Comparison of ENCODE assay signal across 14 cellular contexts in the genomic region with DNA sequence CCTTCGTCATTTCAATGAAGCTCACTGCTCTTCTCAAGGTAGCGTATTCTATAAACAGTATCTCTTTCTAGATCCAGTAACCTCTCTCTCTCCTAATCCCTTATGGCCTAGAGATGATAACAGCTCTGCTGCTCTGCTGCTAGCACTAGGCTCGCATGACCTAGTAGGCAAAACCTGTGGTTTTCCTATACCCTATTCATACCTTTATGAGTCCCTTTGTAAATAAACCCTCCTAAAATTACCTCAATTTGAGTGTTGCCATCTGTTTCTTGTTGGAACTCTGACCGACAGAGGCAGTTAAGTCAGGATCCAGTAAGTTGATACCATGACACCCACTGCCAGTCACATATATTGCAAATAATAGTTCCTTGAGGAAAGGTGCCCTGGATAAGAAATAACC. TPM values are rescaled to one million over a fixed set of nuclear protein-coding genes. Genes with fewer than 3 reads are reported as not detected.
DNase-seq lines count a peak whose midpoint lies in the region; ATAC-seq and TF ChIP-seq lines count a peak whose summit lies in the region.
"Had no signal": no experiment of that assay in that cellular context is flagged by ENCODE, and none has a peak within 500 bp of the region (broad histone marks: within the 10 kb centered on the region; RNA-seq: fewer than 3 reads in every experiment).

No MANE protein-coding gene starts in this region.

- H3K4me3 Mint-ChIP-seq in memory B cell = no peak overlapping the region
- no peak overlapping the region for H3K4me3 Mint-ChIP-seq in activated CD4-positive, alpha-beta T cell treated with anti-CD3 and anti-CD28 coated beads for 36 hours
- H3K4me3 Mint-ChIP-seq in activated CD8-positive, alpha-beta T cell treated with anti-CD3 and anti-CD28 coated beads for 36 hours = no peak overlapping the region
- H3K4me3 Mint-ChIP-seq: activated T-cell treated with anti-CD3 and anti-CD28 coated beads, Interleukin-2, amount 50 U/mL, for 4 hours had no signal

- TF ChIP-seq CTCF in activated CD8-positive, alpha-beta T cell treated with anti-CD3 and anti-CD28 coated beads for 36 hours (IDR thresholded peaks at IDR 0.05) = no peak

- peaks cover 11% of the 10 kb centered on the region for H3K4me1 Mint-ChIP-seq in memory B cell
- H3K4me1 Mint-ChIP-seq in activated CD4-positive, alpha-beta T cell treated with anti-CD3 and anti-CD28 coated beads for 36 hours = peaks cover 10% of the 10 kb centered on the region
- H3K4me1 Mint-ChIP-seq in activated CD8-positive, alpha-beta T cell treated with anti-CD3 and anti-CD28 coated beads for 36 hours (ENCODE audit: low read depth) = peaks cover 10% of the 10 kb centered on the region

- peak overlapping the region; percentile 32 for H3K27ac Mint-ChIP-seq in memory B cell
- no peak overlapping the region for H3K27ac Mint-ChIP-seq in activated CD4-positive, alpha-beta T cell treated with anti-CD3 and anti-CD28 coated beads for 36 hours
- no peak overlapping the region for H3K27ac Mint-ChIP-seq in activated CD8-positive, alpha-beta T cell treated with anti-CD3 and anti-CD28 coated beads for 36 hours

- POLR2A ChIA-PET in activated CD4-positive, alpha-beta T cell treated with anti-CD3 and anti-CD28 coated beads for 36 hours (lab: Charles Lee) = no interaction called here
- POLR2A ChIA-PET in activated CD8-positive, alpha-beta T cell treated with anti-CD3 and anti-CD28 coated beads for 36 hours (lab: Charles Lee) = no interaction called here

- peaks cover 12% of the 10 kb centered on the region for H3K36me3 Mint-ChIP-seq in memory B cell
- peaks cover 33% of the 10 kb centered on the region for H3K36me3 Mint-ChIP-seq in activated CD4-positive, alpha-beta T cell treated with anti-CD3 and anti-CD28 coated beads for 36 hours (ENCODE audit: low read depth)
- H3K36me3 Mint-ChIP-seq in activated CD8-positive, alpha-beta T cell treated with anti-CD3 and anti-CD28 coated beads for 36 hours (ENCODE audit: low read depth) = peaks cover 29% of the 10 kb centered on the region

- DNase-seq in NAMALWA (ENCODE audit: low spot score) (peak; percentile 26), memory B cell (ENCODE audit: low spot score in 2 of 2) (no peak), left cardiac atrium (no peak)
- no peak for DNase-seq in activated CD4-positive, alpha-beta T cell treated with anti-CD3 and anti-CD28 coated beads for 36 hours
- no peak for DNase-seq in activated CD8-positive, alpha-beta T cell treated with anti-CD3 and anti-CD28 coated beads for 36 hours
- DNase-seq: activated T-cell treated with anti-CD3 and anti-CD28 coated beads, Interleukin-2, amount 50 U/mL, for 4 hours; body of pancreas; Calu3; heart right ventricle; NCI-H2081 treated with DMSO at 0.1 percent for 48 hours; stimulated activated naive CD4-positive, alpha-beta T cell treated with Interleukin-2 at 50 U/mL for 16 hours had no signal

- H3K9me3 Mint-ChIP-seq in memory B cell = no peaks in the 10 kb centered on the region
- H3K9me3 Mint-ChIP-seq in activated CD4-positive, alpha-beta T cell treated with anti-CD3 and anti-CD28 coated beads for 36 hours (ENCODE audit: low read depth) = no peaks in the 10 kb centered on the region
- H3K9me3 Mint-ChIP-seq in activated CD8-positive, alpha-beta T cell treated with anti-CD3 and anti-CD28 coated beads for 36 hours = no peaks in the 10 kb centered on the region
- H3K9me3 Mint-ChIP-seq: activated T-cell treated with anti-CD3 and anti-CD28 coated beads, Interleukin-2, amount 50 U/mL, for 4 hours had no signal

- intact Hi-C loops in left cardiac atrium (cut with DNase I) = no loop called here
- intact Hi-C loops in activated CD4-positive, alpha-beta T cell treated with anti-CD3 and anti-CD28 coated beads for 36 hours (cut with DNase I, micrococcal nuclease) = no loop called here
- intact Hi-C loops in activated CD8-positive, alpha-beta T cell treated with anti-CD3 and anti-CD28 coated beads for 36 hours (cut with micrococcal nuclease) = no loop called here

- CTCF ChIA-PET in activated CD4-positive, alpha-beta T cell treated with anti-CD3 and anti-CD28 coated beads for 36 hours (lab: Charles Lee) = no interaction called here
- CTCF ChIA-PET in activated CD8-positive, alpha-beta T cell treated with anti-CD3 and anti-CD28 coated beads for 36 hours (lab: Charles Lee) = no interaction called here

- ATAC-seq in GM19324 (IDR thresholded peaks at IDR 0.05; ENCODE audit: low FRiP score, unreplicated experiment) (peak; percentile 78), HG02678 (IDR thresholded peaks at IDR 0.05; ENCODE audit: unreplicated experiment) (peak; percentile 88), memory B cell (ENCODE audit: low read depth) (peak; percentile 39), left cardiac atrium (no peak)
- no peak for ATAC-seq in activated CD4-positive, alpha-beta T cell treated with anti-CD3 and anti-CD28 coated beads for 36 hours
- ATAC-seq in activated CD8-positive, alpha-beta T cell treated with anti-CD3 and anti-CD28 coated beads for 36 hours = no peak
- ATAC-seq: activated T-cell treated with anti-CD3 and anti-CD28 coated beads, Interleukin-2, amount 50 U/mL, for 4 hours; body of pancreas; heart right ventricle had no signal

- no peaks in the 10 kb centered on the region for H3K27me3 Mint-ChIP-seq in memory B cell
- no peaks in the 10 kb centered on the region for H3K27me3 Mint-ChIP-seq in activated CD4-positive, alpha-beta T cell treated with anti-CD3 and anti-CD28 coated beads for 36 hours
- H3K27me3 Mint-ChIP-seq in activated CD8-positive, alpha-beta T cell treated with anti-CD3 and anti-CD28 coated beads for 36 hours = no peaks in the 10 kb centered on the region

RNA-seq across cellular contexts. Expression of gene CCDC14, which starts 7.3 kb away (rescaled TPM):
- total RNA-seq in left cardiac atrium = 10 to 100 TPM; 11.4 to 11.5 TPM
- 10 to 100 TPM; 35.4 to 52.4 TPM for total RNA-seq in activated CD4-positive, alpha-beta T cell treated with anti-CD3 and anti-CD28 coated beads for 36 hours
- total RNA-seq in activated CD8-positive, alpha-beta T cell treated with anti-CD3 and anti-CD28 coated beads for 36 hours = 10 to 100 TPM; 34.1 to 35.1 TPM

RNA-seq across cellular contexts. Expression of gene ROPN1, which starts 38.2 kb away (rescaled TPM):
- under 1 TPM in 1 of 2 donors, not detected in 1; 0.29 TPM for total RNA-seq in left cardiac atrium
- total RNA-seq in activated CD4-positive, alpha-beta T cell treated with anti-CD3 and anti-CD28 coated beads for 36 hours = not detected
- not detected for total RNA-seq in activated CD8-positive, alpha-beta T cell treated with anti-CD3 and anti-CD28 coated beads for 36 hours
- total RNA-seq: activated T-cell treated with anti-CD3 and anti-CD28 coated beads, Interleukin-2, amount 50 U/mL, for 4 hours; body of pancreas; Calu3; lung had no signal

Comparison
In these comparisons a context has a peak if more than half of its experiments do, and no peak if none do; other contexts are left out.
1. ATAC-seq: peak in GM19324 (single experiment), HG02678 (single experiment) and memory B cell (single experiment); none in left cardiac atrium (0 of 2), activated CD4-positive, alpha-beta T cell treated with anti-CD3 and anti-CD28 coated beads for 36 hours (single experiment) and activated CD8-positive, alpha-beta T cell treated with anti-CD3 and anti-CD28 coated beads for 36 hours (single experiment).